Comparison of ENCODE assay signal across 9 cellular contexts in genomic region chr1:35715568-35716002, GRCh38. TPM values are rescaled to one million over a fixed set of nuclear protein-coding genes. Genes with fewer than 3 reads are reported as not detected.
DNase-seq lines count a peak whose midpoint lies in the region; ATAC-seq and FAIRE-seq lines count a peak whose summit lies in the region.
"Had no signal": no experiment of that assay in that cellular context is flagged by ENCODE, and none has a peak within 500 bp of the region (broad histone marks: within the 10 kb centered on the region; RNA-seq: fewer than 3 reads in every experiment).

No MANE protein-coding gene starts in this region.

- DNase-seq in NOMO-1 (lab: John Stamatoyannopoulos, UW; ENCODE audit: unreplicated experiment in 2 of 2) = peak; percentile 58 to 59
- peak; percentile 88 for DNase-seq in activated CD8-positive, alpha-beta memory T cell treated with anti-CD3 and anti-CD28 coated beads for 24 hours
- DNase-seq in effector memory CD8-positive, alpha-beta T cell = peak; percentile 73 to 76 (median 73)
- peak; percentile 69 for DNase-seq in mucosa of gallbladder (ENCODE audit: low spot score)
- peak; percentile 61 for DNase-seq in stimulated activated CD8-positive, alpha-beta memory T cell treated with anti-CD3 and anti-CD28 coated beads, Interleukin-7, amount 100 ng/mL, for 24 hours (ENCODE audit: low read depth)

- H3K36me3 Mint-ChIP-seq in effector memory CD8-positive, alpha-beta T cell (ENCODE audit: insufficient read depth) = peaks cover 2% of the 10 kb centered on the region

- peaks cover 34 to 39% of the 10 kb centered on the region in 2 donors for H3K4me1 Mint-ChIP-seq in effector memory CD8-positive, alpha-beta T cell (ENCODE audit: low read depth in 2 of 2)

- FAIRE-seq in G401.6 (lab: Jason Lieb, UNC) = peak; percentile 54
- FAIRE-seq: islet of Langerhans had no signal

- H3K4me3 Mint-ChIP-seq in effector memory CD8-positive, alpha-beta T cell = peak overlapping the region; percentile 58 to 70

- peak overlapping the region; percentile 2 to 82 for H3K27ac Mint-ChIP-seq in effector memory CD8-positive, alpha-beta T cell

- no peaks in the 10 kb centered on the region for H3K27me3 Mint-ChIP-seq in effector memory CD8-positive, alpha-beta T cell

- H3K9me3 Mint-ChIP-seq in effector memory CD8-positive, alpha-beta T cell = no peaks in the 10 kb centered on the region

- ATAC-seq in HG03442 (IDR thresholded peaks at IDR 0.05; ENCODE audit: unreplicated experiment) (peak; percentile 46), HG03039 (IDR thresholded peaks at IDR 0.05; ENCODE audit: unreplicated experiment) (no peak)
- peak; percentile 61 for ATAC-seq in effector memory CD8-positive, alpha-beta T cell (replicated peaks)

RNA-seq across cellular contexts. Expression of gene C1orf216, which starts 3.1 kb away (rescaled TPM):
- total RNA-seq in mucosa of gallbladder = 11.0 TPM

RNA-seq across cellular contexts. Expression of gene CLSPN, which starts 54.2 kb away (rescaled TPM):
- total RNA-seq in mucosa of gallbladder = 0.95 TPM
